8 cellular contexts compared by ENCODE assay signal in genomic region chr11:66639066-66639813, GRCh38. TPM values are rescaled to one million over a fixed set of nuclear protein-coding genes. Genes with fewer than 3 reads are reported as not detected.
DNase-seq lines count a peak whose midpoint lies in the region; ATAC-seq and TF ChIP-seq lines count a peak whose summit lies in the region.

No MANE protein-coding gene starts in this region.

- H3K4me1 ChIP-seq in SJCRH30, result peaks cover 20% of the 10 kb centered on the region
- peaks cover 28% of the 10 kb centered on the region for H3K4me1 ChIP-seq in mesodermal cell (ENCODE audit: control insufficient read depth, insufficient read depth, low read length, poor library complexity, severe bottlenecking)
- H3K4me1 ChIP-seq in upper lobe of left lung, result peaks cover 55 to 65% (median 59%) of the 10 kb centered on the region in 4 donors

- TF ChIP-seq POLR2A in upper lobe of left lung (IDR thresholded peaks at IDR 0.05), result no peak

- H3K9me3 ChIP-seq in SJCRH30 (replicated peaks), result no peaks in the 10 kb centered on the region
- H3K9me3 ChIP-seq in mesodermal cell (ENCODE audit: control insufficient read depth, low read length), result no peaks in the 10 kb centered on the region
- H3K9me3 ChIP-seq in upper lobe of left lung, result no peaks in the 10 kb centered on the region

- peaks cover 88% of the 10 kb centered on the region for H3K36me3 Mint-ChIP-seq in stimulated activated naive CD8-positive, alpha-beta T cell treated with anti-CD3 and anti-CD28 coated beads, Interleukin-15, Interleukin-2, amounts not matched to agents 100 ng/mL and 50 ng/mL, for 24 hours (ENCODE audit: low read depth)

- H3K4me3 ChIP-seq in SJCRH30, result peak overlapping the region; percentile 90
- peak overlapping the region; percentile 96 for H3K4me3 ChIP-seq in mesodermal cell (ENCODE audit: extremely low read depth, insufficient read depth, low read length, poor library complexity, severe bottlenecking)
- peak overlapping the region; percentile 72 to 87 (median 81) for H3K4me3 ChIP-seq in upper lobe of left lung

- TF ChIP-seq CTCF in upper lobe of left lung (IDR thresholded peaks at IDR 0.05), result peak in 1 of 6 experiments; percentile 33

- no peak for DNase-seq in stimulated activated naive CD8-positive, alpha-beta T cell treated with anti-CD3 and anti-CD28 coated beads, Interleukin-15, Interleukin-2, amounts not matched to agents 100 U/mL and 50 U/mL, for 24 hours
- DNase-seq in SJCRH30 (peak in 1 of 2 experiments; percentile 41), dermis blood vessel endothelial cell (peak; percentile 73), upper lobe of left lung (no peak), NCI-H128 (lab: John Stamatoyannopoulos, UW; ENCODE audit: unreplicated experiment) (no peak)

- no peak for ATAC-seq in stimulated activated naive CD8-positive, alpha-beta T cell treated with anti-CD3 and anti-CD28 coated beads, Interleukin-15, Interleukin-2, amounts not matched to agents 100 U/mL and 50 U/mL, for 24 hours
- ATAC-seq in upper lobe of left lung (ENCODE audit: low FRiP score in 2 of 2), result peak in 1 of 2 donors; percentile 3
- ATAC-seq in GM19351 (IDR thresholded peaks at IDR 0.05; ENCODE audit: unreplicated experiment), result no peak

- no peaks in the 10 kb centered on the region for H3K27me3 Mint-ChIP-seq in stimulated activated naive CD8-positive, alpha-beta T cell treated with anti-CD3 and anti-CD28 coated beads, Interleukin-15, Interleukin-2, amounts not matched to agents 100 ng/mL and 50 ng/mL, for 24 hours

- 0 to 1% methylated on average over 19 to 20 of the region's 27 CpGs for WGBS in mesodermal cell (ENCODE audit: insufficient coverage in 2 of 2), 2 experiments
- 6% methylated on average over 27 of the region's 27 CpGs for WGBS in upper lobe of left lung, 2 donors

- H3K27ac ChIP-seq in SJCRH30 (peak overlapping the region; percentile 88), mesodermal cell (ENCODE audit: low read depth, low read length, severe bottlenecking) (peak overlapping the region; percentile 96), upper lobe of left lung (peak overlapping the region; percentile 91 to 97 (median 92))

- H3K4me3 Mint-ChIP-seq in stimulated activated naive CD8-positive, alpha-beta T cell treated with anti-CD3 and anti-CD28 coated beads, Interleukin-15, Interleukin-2, amounts not matched to agents 100 ng/mL and 50 ng/mL, for 24 hours, result peak overlapping the region; percentile 90

- no peaks in the 10 kb centered on the region for H3K9me3 Mint-ChIP-seq in stimulated activated naive CD8-positive, alpha-beta T cell treated with anti-CD3 and anti-CD28 coated beads, Interleukin-15, Interleukin-2, amounts not matched to agents 100 ng/mL and 50 ng/mL, for 24 hours

- peaks cover 76% of the 10 kb centered on the region for H3K4me1 Mint-ChIP-seq in stimulated activated naive CD8-positive, alpha-beta T cell treated with anti-CD3 and anti-CD28 coated beads, Interleukin-15, Interleukin-2, amounts not matched to agents 100 ng/mL and 50 ng/mL, for 24 hours (ENCODE audit: low read depth)

- H3K36me3 ChIP-seq in SJCRH30 (peaks cover 56% of the 10 kb centered on the region), mesodermal cell (ENCODE audit: control insufficient read depth, insufficient read depth, low read length) (peaks cover 67% of the 10 kb centered on the region), upper lobe of left lung (peaks cover 8 to 51% (median 33%) of the 10 kb centered on the region in 4 donors)

- no peaks in the 10 kb centered on the region for H3K27me3 ChIP-seq in SJCRH30
- H3K27me3 ChIP-seq in upper lobe of left lung, result no peaks in the 10 kb centered on the region

- H3K27ac Mint-ChIP-seq in stimulated activated naive CD8-positive, alpha-beta T cell treated with anti-CD3 and anti-CD28 coated beads, Interleukin-15, Interleukin-2, amounts not matched to agents 100 ng/mL and 50 ng/mL, for 24 hours, result peak overlapping the region; percentile 97

- TF ChIP-seq EP300 in upper lobe of left lung (IDR thresholded peaks at IDR 0.05), result no peak

RNA-seq across cellular contexts. Expression of gene RBM4, which starts 0.7 kb away (rescaled TPM):
- 154 and 155 TPM in 2 replicates for total RNA-seq in SJCRH30 (2014; rRNA removed; shearing (Covaris generic))
- 125 and 157 TPM in 2 replicates for total RNA-seq in dermis blood vessel endothelial cell
- 150 TPM for polyA plus RNA-seq in mesodermal cell (2013, experiment 1 of 2)
- polyA plus RNA-seq in mesodermal cell (2013, experiment 2 of 2), result 129 TPM
- total RNA-seq in upper lobe of left lung, result 100 to 1,000 TPM in 2 of 6 donors, 10 to 100 TPM in 4; 62.4 to 103 (median 90.2) TPM

RNA-seq across cellular contexts. Expression of gene RBM14, which starts 22.8 kb away (rescaled TPM):
- 68.7 and 70.5 TPM in 2 replicates for total RNA-seq in SJCRH30 (2014; rRNA removed; shearing (Covaris generic))
- 29.3 and 44.7 TPM in 2 replicates for total RNA-seq in dermis blood vessel endothelial cell
- 33.7 TPM for polyA plus RNA-seq in mesodermal cell (2013, experiment 1 of 2)
- polyA plus RNA-seq in mesodermal cell (2013, experiment 2 of 2), result 29.4 TPM
- total RNA-seq in upper lobe of left lung, result 100 to 1,000 TPM in 1 of 6 donors, 10 to 100 TPM in 5; 45.7 to 114 (median 73.1) TPM

RNA-seq across cellular contexts. Expression of gene RBM4B, which starts 38.4 kb away (rescaled TPM):
- 23.7 and 24.7 TPM in 2 replicates for total RNA-seq in SJCRH30 (2014; rRNA removed; shearing (Covaris generic))
- total RNA-seq in dermis blood vessel endothelial cell (24.2 and 28.4 TPM in 2 replicates), upper lobe of left lung (10 to 100 TPM in 4 of 6 donors, 1 to 10 TPM in 2; 7.3 to 27.2 (median 13.9) TPM)
- 21.7 TPM for polyA plus RNA-seq in mesodermal cell (2013, experiment 1 of 2)
- 25.5 TPM for polyA plus RNA-seq in mesodermal cell (2013, experiment 2 of 2)

RNA-seq across cellular contexts. Expression of gene CCS, which starts 46.3 kb away (rescaled TPM):
- total RNA-seq in SJCRH30 (2014; rRNA removed; shearing (Covaris generic)), result 10.3 and 15.3 TPM in 2 replicates
- total RNA-seq in dermis blood vessel endothelial cell (27.2 and 33.5 TPM in 2 replicates), upper lobe of left lung (10 to 100 TPM; 24.3 to 82.8 (median 34.0) TPM)
- 40.0 TPM for polyA plus RNA-seq in mesodermal cell (2013, experiment 1 of 2)
- polyA plus RNA-seq in mesodermal cell (2013, experiment 2 of 2), result 39.3 TPM

RNA-seq across cellular contexts. Expression of gene CCDC87, which starts 46.4 kb away (rescaled TPM):
- 0.23 and 0.43 TPM in 2 replicates for total RNA-seq in SJCRH30 (2014; rRNA removed; shearing (Covaris generic))
- total RNA-seq in dermis blood vessel endothelial cell (0.17 and 0.28 TPM in 2 replicates), upper lobe of left lung (1 to 10 TPM in 1 of 6 donors, under 1 TPM in 4, not detected in 1; 0.20 to 4.2 (median 0.44) TPM)
- polyA plus RNA-seq in mesodermal cell (2013, experiment 1 of 2), result 0.15 TPM
- 0.20 TPM for polyA plus RNA-seq in mesodermal cell (2013, experiment 2 of 2)
